In the genomic region with DNA sequence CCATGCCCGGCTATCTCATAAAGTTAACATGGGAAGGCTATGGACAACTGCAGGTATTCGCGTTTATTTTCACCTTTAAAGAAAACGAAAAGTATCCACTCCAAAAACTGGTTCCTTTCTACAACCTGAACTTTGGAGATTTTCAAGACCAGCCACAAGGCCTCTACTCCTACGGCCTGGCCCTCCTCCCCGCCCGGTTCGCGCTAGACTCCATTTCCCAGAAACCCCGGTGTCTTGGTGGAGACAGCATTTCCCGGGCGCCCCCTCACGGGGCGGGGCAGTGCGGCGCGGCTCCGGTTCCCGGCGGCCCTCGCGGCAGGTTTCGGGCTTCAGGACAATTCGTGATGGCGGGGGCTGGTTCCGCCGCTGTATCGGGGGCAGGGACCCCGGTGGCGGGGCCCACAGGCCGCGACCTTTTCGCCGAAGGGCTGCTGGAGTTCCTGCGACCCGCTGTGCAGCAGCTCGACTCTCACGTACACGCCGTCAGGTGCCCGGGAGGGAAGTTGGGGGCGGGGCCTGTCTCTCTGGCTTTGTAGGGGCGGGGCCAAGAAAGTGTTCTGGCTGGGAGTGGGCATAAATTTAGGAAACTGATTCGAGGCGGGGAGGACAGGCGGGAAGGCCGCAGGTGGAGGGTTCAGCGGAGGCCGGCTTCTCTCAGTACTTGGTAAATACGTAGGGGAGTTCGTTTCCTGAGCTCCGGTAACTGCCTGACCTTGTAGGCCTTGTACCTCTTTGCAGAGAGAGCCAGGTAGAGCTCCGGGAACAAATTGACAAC, we compare ENCODE assay signal across 8 cellular contexts. TPM values are rescaled to one million over a fixed set of nuclear protein-coding genes. Genes with fewer than 3 reads are reported as not detected.
A peak's percentile ranks its signal among the peaks of the same experiment; 100 is the strongest.
DNase-seq lines count a peak whose midpoint lies in the region; ATAC-seq and TF ChIP-seq lines count a peak whose summit lies in the region.

A gene with protein sequence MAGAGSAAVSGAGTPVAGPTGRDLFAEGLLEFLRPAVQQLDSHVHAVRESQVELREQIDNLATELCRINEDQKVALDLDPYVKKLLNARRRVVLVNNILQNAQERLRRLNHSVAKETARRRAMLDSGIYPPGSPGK (plus strand): TSS at position 304 of the 775 bp plus-strand sequence. CDS start 41 bp downstream, at position 345.

- H3K27ac ChIP-seq in WERI-Rb-1 (peak within 1 kb of the TSS; percentile 96), breast epithelium (peak within 1 kb of the TSS; percentile 93 to 99), smooth muscle cell (ENCODE audit: low read depth) (peak within 1 kb of the TSS; percentile 25)

- TF ChIP-seq CTCF in AG04449 (IDR thresholded peaks at IDR 0.05; ENCODE audit: insufficient read depth, low read length, missing control alignments) (peak; percentile 45), WERI-Rb-1 (IDR thresholded peaks at IDR 0.05; ENCODE audit: low read depth, low read length) (peak; percentile 39; the same call in 1 of the 2 replicates), breast epithelium (IDR thresholded peaks at IDR 0.05) (peak in 1 of 3 donors; percentile 4), smooth muscle cell (IDR thresholded peaks at IDR 0.05; ENCODE audit: borderline replicate concordance, insufficient read depth, poor library complexity, severe bottlenecking) (no peak)

- 4% methylated on average over 52 of the region's 53 CpGs for WGBS in smooth muscle cell (ENCODE audit: low lambda C conversion rate)

- peak; percentile 69 for TF ChIP-seq POLR2A in breast epithelium (IDR thresholded peaks at IDR 0.05)

- peak; percentile 23 for DNase-seq in AG04449 (ENCODE audit: low read depth, low spot score)
- peak; percentile 89 for DNase-seq in NCI-H2196 (lab: John Stamatoyannopoulos, UW; ENCODE audit: unreplicated experiment)
- peak; percentile 100 for DNase-seq in WERI-Rb-1
- DNase-seq in breast epithelium (ENCODE audit: low spot score in 2 of 2): peak; percentile 88 to 92
- DNase-seq in iPS-NIHi11 (ENCODE audit: low spot score): peak; percentile 94
- DNase-seq in smooth muscle cell (lab: John Stamatoyannopoulos, UW; ENCODE audit: unreplicated experiment): peak; percentile 80

- H3K79me2 ChIP-seq in smooth muscle cell (ENCODE audit: low read depth): peaks cover 12% of the 10 kb centered on the region

- peak within 1 kb of the TSS; percentile 94 for H3K4me2 ChIP-seq in smooth muscle cell

- CTCF ChIA-PET in AG04449 (lab: Yijun Ruan, JAX): interaction anchor here (0.8 to 4.6 kb wide), 9 partner anchors 8 to 164 kb away, joined by 3 to 28 read pairs (median 5); no protein-coding TSS in a partner anchor

- no peaks in the 10 kb centered on the region for H3K9me3 ChIP-seq in WERI-Rb-1 (ENCODE audit: severe bottlenecking)
- H3K9me3 ChIP-seq in breast epithelium: no peaks in the 10 kb centered on the region
- H3K9me3 ChIP-seq in smooth muscle cell (replicated peaks; ENCODE audit: low read depth): no peaks in the 10 kb centered on the region

- H3K36me3 ChIP-seq in WERI-Rb-1 (peaks cover 44% of the 10 kb centered on the region), breast epithelium (peaks cover 5% of the 10 kb centered on the region), smooth muscle cell (ENCODE audit: low read depth) (peaks cover 7% of the 10 kb centered on the region)

- intact Hi-C loops in breast epithelium (cut with DNase I; ENCODE audit: low total_unique reads): no loop called here

- peak; percentile 63 for ATAC-seq in GM18870 (IDR thresholded peaks at IDR 0.05; ENCODE audit: unreplicated experiment)
- peak; percentile 77 for ATAC-seq in HG03108 (IDR thresholded peaks at IDR 0.05; ENCODE audit: unreplicated experiment)

- no peaks in the 10 kb centered on the region for H4K20me1 ChIP-seq in smooth muscle cell (ENCODE audit: low read depth)

- H3K4me1 ChIP-seq in breast epithelium (peaks cover 0 to 4% of the 10 kb centered on the region in 2 donors), smooth muscle cell (ENCODE audit: low read depth) (peaks cover 9% of the 10 kb centered on the region)

- POLR2A ChIA-PET in AG04449 (lab: Yijun Ruan, JAX): no interaction called here

- H3F3A ChIP-seq in smooth muscle cell (ENCODE audit: low read depth): peaks cover 29% of the 10 kb centered on the region

- H3K27me3 ChIP-seq in WERI-Rb-1 (ENCODE audit: insufficient read depth, low read depth, severe bottlenecking): no peaks in the 10 kb centered on the region
- H3K27me3 ChIP-seq in breast epithelium: no peaks in the 10 kb centered on the region
- no peaks in the 10 kb centered on the region for H3K27me3 ChIP-seq in smooth muscle cell (ENCODE audit: low read depth)

- H3K4me3 ChIP-seq in AG04449 (ENCODE audit: low read depth, low read length) (peak within 1 kb of the TSS; percentile 92), WERI-Rb-1 (ENCODE audit: low read depth, low read length) (peak within 1 kb of the TSS; percentile 67), breast epithelium (peak within 1 kb of the TSS; percentile 67 to 88 (median 76)), smooth muscle cell (peak within 1 kb of the TSS; percentile 91)

- peak within 1 kb of the TSS; percentile 63 for H3K9ac ChIP-seq in smooth muscle cell (ENCODE audit: low read depth)

- peak within 1 kb of the TSS; percentile 88 for H2AFZ ChIP-seq in smooth muscle cell (ENCODE audit: low read depth)

RNA-seq across cellular contexts. Expression of the gene that starts here (rescaled TPM):
- total RNA-seq in breast epithelium (10 to 100 TPM; 43.3 to 70.7 (median 54.2) TPM), smooth muscle cell (37.6 and 65.5 TPM in 2 replicates)
- 48.1 and 52.0 TPM in 2 replicates for polyA plus RNA-seq in smooth muscle cell

Comparison
In these comparisons a context has a peak if more than half of its experiments do, and no peak if none do; other contexts are left out.
1. Peak in every context shown above with its lines: DNase-seq, ATAC-seq, H3K4me3 ChIP-seq and H3K27ac ChIP-seq.
2. DNase-seq: peak in every context shown above with its lines; median percentile 100 in WERI-Rb-1; 94 in iPS-NIHi11; 90 in breast epithelium; 89 in NCI-H2196; 80 in smooth muscle cell; 23 in AG04449.
3. H3K27ac ChIP-seq: peak in every context shown above with its lines; median percentile 96 in WERI-Rb-1; 96 in breast epithelium; 25 in smooth muscle cell.